21 cellular contexts compared by ENCODE assay signal in genomic region chr2:160469164-160469563, GRCh38. TPM values are rescaled to one million over a fixed set of nuclear protein-coding genes. Genes with fewer than 3 reads are reported as not detected.
DNase-seq lines count a peak whose midpoint lies in the region; ATAC-seq and TF ChIP-seq lines count a peak whose summit lies in the region.
"Had no signal": no experiment of that assay in that cellular context is flagged by ENCODE, and none has a peak within 500 bp of the region (broad histone marks: within the 10 kb centered on the region; RNA-seq: fewer than 3 reads in every experiment).

No MANE protein-coding gene starts in this region.

- no peak overlapping the region for H2AFZ ChIP-seq in smooth muscle cell (ENCODE audit: low read depth)

- H3K27me3 Mint-ChIP-seq in activated CD4-positive, alpha-beta T cell treated with anti-CD3 and anti-CD28 coated beads, Interleukin-2, amount 10 ng/mL, durations not matched to agents 24 days and 14 days, result no peaks in the 10 kb centered on the region
- H3K27me3 Mint-ChIP-seq in activated T-helper 17 cell treated with anti-CD3 and anti-CD28 coated beads, Interleukin-2, amount 50 U/mL, for 72 hours, result no peaks in the 10 kb centered on the region

- H3K27ac ChIP-seq in mesodermal cell (ENCODE audit: low read depth, low read length, severe bottlenecking) (peak overlapping the region; percentile 42), smooth muscle cell (ENCODE audit: low read depth) (peak overlapping the region; percentile 96), WERI-Rb-1 (no peak overlapping the region), upper lobe of right lung (no peak overlapping the region)
- H3K27ac ChIP-seq: suprapubic skin, VCaP had no signal

- WGBS in mesodermal cell (ENCODE audit: insufficient coverage in 2 of 2), 2 experiments, result 79 to 90% methylated on average over 3 to 4 of the region's 6 CpGs
- 12% methylated on average over 6 of the region's 6 CpGs for WGBS in smooth muscle cell (ENCODE audit: low lambda C conversion rate)

- peak overlapping the region; percentile 39 for H3K27ac Mint-ChIP-seq in activated CD4-positive, alpha-beta T cell treated with anti-CD3 and anti-CD28 coated beads, Interleukin-2, amount 10 ng/mL, durations not matched to agents 24 days and 14 days
- H3K27ac Mint-ChIP-seq in activated T-helper 17 cell treated with anti-CD3 and anti-CD28 coated beads, Interleukin-2, amount 50 U/mL, for 72 hours, result peak overlapping the region; percentile 84
- H3K27ac Mint-ChIP-seq: activated CD8-positive, alpha-beta T cell treated with anti-CD3 and anti-CD28 coated beads, Interleukin-2, amount 10 ng/mL, durations not matched to agents 7 days and 5 days; B cell had no signal

- ATAC-seq in activated T-helper 17 cell treated with anti-CD3 and anti-CD28 coated beads, Interleukin-2, amount 50 U/mL, for 72 hours (replicated peaks), result no peak
- no peak for ATAC-seq in upper lobe of right lung
- no peak for ATAC-seq in HG03108 (IDR thresholded peaks at IDR 0.05; ENCODE audit: unreplicated experiment)
- ATAC-seq: activated CD8-positive, alpha-beta T cell treated with anti-CD3 and anti-CD28 coated beads, Interleukin-2, amount 10 ng/mL, durations not matched to agents 7 days and 5 days had no signal

- H3K79me2 ChIP-seq in smooth muscle cell (ENCODE audit: low read depth), result peaks cover 100% of the 10 kb centered on the region

- no peak overlapping the region for H3K4me3 ChIP-seq in mesodermal cell (ENCODE audit: extremely low read depth, insufficient read depth, low read length, poor library complexity, severe bottlenecking)
- H3K4me3 ChIP-seq in smooth muscle cell, result peak overlapping the region; percentile 1
- no peak overlapping the region for H3K4me3 ChIP-seq in WERI-Rb-1 (ENCODE audit: low read depth, low read length)
- H3K4me3 ChIP-seq in upper lobe of right lung, result no peak overlapping the region
- H3K4me3 ChIP-seq: suprapubic skin had no signal

- H3K4me1 Mint-ChIP-seq in activated CD4-positive, alpha-beta T cell treated with anti-CD3 and anti-CD28 coated beads, Interleukin-2, amount 10 ng/mL, durations not matched to agents 24 days and 14 days, result peaks cover 52% of the 10 kb centered on the region
- H3K4me1 Mint-ChIP-seq in activated T-helper 17 cell treated with anti-CD3 and anti-CD28 coated beads, Interleukin-2, amount 50 U/mL, for 72 hours, result peaks cover 55% of the 10 kb centered on the region
- H3K4me1 Mint-ChIP-seq: B cell had no signal

- H3K36me3 ChIP-seq in mesodermal cell (ENCODE audit: control insufficient read depth, insufficient read depth, low read length), result no peaks in the 10 kb centered on the region
- H3K36me3 ChIP-seq in smooth muscle cell (ENCODE audit: low read depth), result no peaks in the 10 kb centered on the region
- no peaks in the 10 kb centered on the region for H3K36me3 ChIP-seq in WERI-Rb-1
- H3K36me3 ChIP-seq in upper lobe of right lung, result no peaks in the 10 kb centered on the region
- H3K36me3 ChIP-seq: suprapubic skin had no signal

- peaks cover 64% of the 10 kb centered on the region for H4K20me1 ChIP-seq in smooth muscle cell (ENCODE audit: low read depth)

- peaks cover 7% of the 10 kb centered on the region for H3K36me3 Mint-ChIP-seq in activated CD4-positive, alpha-beta T cell treated with anti-CD3 and anti-CD28 coated beads, Interleukin-2, amount 10 ng/mL, durations not matched to agents 24 days and 14 days (ENCODE audit: low read depth)
- H3K36me3 Mint-ChIP-seq in activated T-helper 17 cell treated with anti-CD3 and anti-CD28 coated beads, Interleukin-2, amount 50 U/mL, for 72 hours (ENCODE audit: low read depth), result peaks cover 8% of the 10 kb centered on the region

- peaks cover 40% of the 10 kb centered on the region for H3F3A ChIP-seq in smooth muscle cell (ENCODE audit: low read depth)

- peak overlapping the region; percentile 74 for H3K4me2 ChIP-seq in smooth muscle cell

- H3K4me1 ChIP-seq in mesodermal cell (ENCODE audit: control insufficient read depth, insufficient read depth, low read length, poor library complexity, severe bottlenecking), result peaks cover 13% of the 10 kb centered on the region
- H3K4me1 ChIP-seq in smooth muscle cell (ENCODE audit: low read depth), result peaks cover 48% of the 10 kb centered on the region
- peaks cover 39% of the 10 kb centered on the region for H3K4me1 ChIP-seq in upper lobe of right lung

- H3K4me3 Mint-ChIP-seq in activated CD4-positive, alpha-beta T cell treated with anti-CD3 and anti-CD28 coated beads, Interleukin-2, amount 10 ng/mL, durations not matched to agents 24 days and 14 days, result no peak overlapping the region
- peak overlapping the region; percentile 45 for H3K4me3 Mint-ChIP-seq in activated T-helper 17 cell treated with anti-CD3 and anti-CD28 coated beads, Interleukin-2, amount 50 U/mL, for 72 hours
- H3K4me3 Mint-ChIP-seq: activated CD8-positive, alpha-beta T cell treated with anti-CD3 and anti-CD28 coated beads, Interleukin-2, amount 10 ng/mL, durations not matched to agents 7 days and 5 days; B cell had no signal

- no peak for TF ChIP-seq CTCF in smooth muscle cell (IDR thresholded peaks at IDR 0.05; ENCODE audit: borderline replicate concordance, insufficient read depth, poor library complexity, severe bottlenecking)
- TF ChIP-seq CTCF in WERI-Rb-1 (IDR thresholded peaks at IDR 0.05; ENCODE audit: low read depth, low read length), result no peak
- TF ChIP-seq CTCF in upper lobe of right lung (IDR thresholded peaks at IDR 0.05), result no peak

- no peaks in the 10 kb centered on the region for H3K27me3 ChIP-seq in smooth muscle cell (ENCODE audit: low read depth)
- no peaks in the 10 kb centered on the region for H3K27me3 ChIP-seq in WERI-Rb-1 (ENCODE audit: insufficient read depth, low read depth, severe bottlenecking)
- no peaks in the 10 kb centered on the region for H3K27me3 ChIP-seq in upper lobe of right lung
- H3K27me3 ChIP-seq: suprapubic skin had no signal

- peak overlapping the region; percentile 39 for H3K9ac ChIP-seq in smooth muscle cell (ENCODE audit: low read depth)

- intact Hi-C loops in activated CD4-positive, alpha-beta T cell treated with anti-CD3 and anti-CD28 coated beads, Interleukin-2, amount 10 ng/mL, durations not matched to agents 24 days and 14 days (cut with micrococcal nuclease), result no loop called here
- intact Hi-C loops in upper lobe of right lung (cut with DNase I), result no loop called here

- H3K9me3 Mint-ChIP-seq in activated CD4-positive, alpha-beta T cell treated with anti-CD3 and anti-CD28 coated beads, Interleukin-2, amount 10 ng/mL, durations not matched to agents 24 days and 14 days, result no peaks in the 10 kb centered on the region
- H3K9me3 Mint-ChIP-seq in activated T-helper 17 cell treated with anti-CD3 and anti-CD28 coated beads, Interleukin-2, amount 50 U/mL, for 72 hours, result no peaks in the 10 kb centered on the region

- DNase-seq in activated CD4-positive, alpha-beta T cell treated with anti-CD3 and anti-CD28 coated beads, Interleukin-2, amount 10 ng/mL, durations not matched to agents 24 days and 14 days, result no peak
- DNase-seq in activated CD4-positive, alpha-beta T cell treated with anti-CD3 and anti-CD28 coated beads, Interleukin-2, amount 50 U/mL, for 1 hour, result no peak
- DNase-seq in smooth muscle cell (lab: John Stamatoyannopoulos, UW; ENCODE audit: unreplicated experiment) (no peak), WERI-Rb-1 (no peak), upper lobe of right lung (no peak)
- DNase-seq: 8988T; activated CD8-positive, alpha-beta T cell treated with anti-CD3 and anti-CD28 coated beads, Interleukin-2, amount 10 ng/mL, durations not matched to agents 7 days and 5 days; cerebellar nuclear complex; effector memory CD4-positive, alpha-beta T cell; KBM-7; MV-4-11; NCI-H2029 treated with DMSO at 0.1 percent for 48 hours; small intestine; stimulated activated CD4-positive, alpha-beta T cell treated with anti-CD3 and anti-CD28 coated beads, Interleukin-4, amount 100 ng/mL, for 4 hours; T-helper 1 cell had no signal

- H3K9me3 ChIP-seq in mesodermal cell (ENCODE audit: control insufficient read depth, low read length), result no peaks in the 10 kb centered on the region
- H3K9me3 ChIP-seq in smooth muscle cell (replicated peaks; ENCODE audit: low read depth), result no peaks in the 10 kb centered on the region
- H3K9me3 ChIP-seq in WERI-Rb-1 (ENCODE audit: severe bottlenecking), result no peaks in the 10 kb centered on the region
- no peaks in the 10 kb centered on the region for H3K9me3 ChIP-seq in upper lobe of right lung
- H3K9me3 ChIP-seq: suprapubic skin had no signal

RNA-seq across cellular contexts. Expression of gene RBMS1, which starts 24.4 kb away (rescaled TPM):
- total RNA-seq in activated CD4-positive, alpha-beta T cell treated with anti-CD3 and anti-CD28 coated beads, Interleukin-2, amount 10 ng/mL, durations not matched to agents 24 days and 14 days, result 34.0 and 35.2 TPM in 2 replicates
- total RNA-seq in activated T-helper 17 cell treated with anti-CD3 and anti-CD28 coated beads, Interleukin-2, amount 50 U/mL, for 72 hours, result 10 to 100 TPM; 45.0 to 62.1 TPM
- polyA plus RNA-seq in mesodermal cell (2013, experiment 1 of 2), result 119 TPM
- 127 TPM for polyA plus RNA-seq in mesodermal cell (2013, experiment 2 of 2)
- total RNA-seq in smooth muscle cell (142 and 160 TPM in 2 replicates), upper lobe of right lung (102 TPM)
- 103 and 116 TPM in 2 replicates for polyA plus RNA-seq in smooth muscle cell

Comparison
In these comparisons a context has a peak if more than half of its experiments do, and no peak if none do; other contexts are left out.
1. H3K27ac ChIP-seq: peak in mesodermal cell (single experiment) and smooth muscle cell (single experiment); none in WERI-Rb-1 (single experiment) and upper lobe of right lung (single experiment).